Comparison of ENCODE assay signal across 8 cellular contexts in genomic region chr12:4353785-4354208, GRCh38. TPM values are rescaled to one million over a fixed set of nuclear protein-coding genes. Genes with fewer than 3 reads are reported as not detected.
A peak's percentile ranks its signal among the peaks of the same experiment; 100 is the strongest.
DNase-seq lines count a peak whose midpoint lies in the region; ATAC-seq and TF ChIP-seq lines count a peak whose summit lies in the region.

No MANE protein-coding gene starts in this region.

- CTCF ChIA-PET in GM10248 (lab: Yijun Ruan, JAX), result interaction anchor here (0.9 to 1.3 kb wide), 2 partner anchors 28 to 171 kb away, joined by 4 to 5 read pairs; no protein-coding TSS in a partner anchor

- H3K36me3 ChIP-seq in left ventricle myocardium inferior, result peaks cover 42% of the 10 kb centered on the region

- no peak overlapping the region for H3K4me3 ChIP-seq in left ventricle myocardium inferior

- no peak for ATAC-seq in GM21515 (IDR thresholded peaks at IDR 0.05; ENCODE audit: unreplicated experiment)

- H3K9me3 ChIP-seq in left ventricle myocardium inferior (replicated peaks), result no peaks in the 10 kb centered on the region

- POLR2A ChIA-PET in GM10248 (lab: Yijun Ruan, JAX), result no interaction called here

- intact Hi-C loops in left ventricle myocardium inferior (cut with micrococcal nuclease), result no loop called here

- H3K4me1 ChIP-seq in left ventricle myocardium inferior, result peaks cover 12% of the 10 kb centered on the region

- peak; percentile 41 for TF ChIP-seq CTCF in GM10248 (IDR thresholded peaks at IDR 0.05; ENCODE audit: control extremely low read depth, extremely low read depth, low read depth, missing control alignments)
- TF ChIP-seq CTCF in left ventricle myocardium inferior (IDR thresholded peaks at IDR 0.05; ENCODE audit: borderline replicate concordance), result peak; percentile 67

- H3K27ac ChIP-seq in left ventricle myocardium inferior (replicated peaks), result no peak overlapping the region

- no peak for DNase-seq in GM10248 (ENCODE audit: extremely low spot score)
- DNase-seq in NCI-H1105 (lab: John Stamatoyannopoulos, UW), result peak; percentile 8
- DNase-seq in activated T-cell treated with anti-CD3 and anti-CD28 coated beads, Interleukin-2, amount 50 U/mL, for 1 hour, result peak; percentile 41
- no peak for DNase-seq in left ventricle myocardium inferior
- DNase-seq in stimulated activated CD8-positive, alpha-beta memory T cell treated with anti-CD3 and anti-CD28 coated beads, Interleukin-2, amount 100 ng/mL, for 48 hours (ENCODE audit: low read depth in 2 of 2), result peak; percentile 7 to 13
- DNase-seq in amniotic stem cell (lab: John Stamatoyannopoulos, UW), result no peak
- DNase-seq in GOT3 (lab: John Stamatoyannopoulos, UW), result no peak

- H3K27me3 ChIP-seq in left ventricle myocardium inferior (ENCODE audit: low read depth), result no peaks in the 10 kb centered on the region

RNA-seq across cellular contexts. Expression of gene FGF23, which starts 25.7 kb away (rescaled TPM):
- not detected for total RNA-seq in left ventricle myocardium inferior

RNA-seq across cellular contexts. Expression of gene TIGAR, which starts 32.8 kb away (rescaled TPM):
- 13.6 TPM for total RNA-seq in left ventricle myocardium inferior

Comparison
In these comparisons a context has a peak if more than half of its experiments do, and no peak if none do; other contexts are left out.
1. DNase-seq: peak in NCI-H1105 (single experiment), activated T-cell treated with anti-CD3 and anti-CD28 coated beads, Interleukin-2, amount 50 U/mL, for 1 hour (single experiment) and stimulated activated CD8-positive, alpha-beta memory T cell treated with anti-CD3 and anti-CD28 coated beads, Interleukin-2, amount 100 ng/mL, for 48 hours (2 of 2); none in GM10248 (single experiment), left ventricle myocardium inferior (single experiment), amniotic stem cell (single experiment) and GOT3 (single experiment).